In the genomic region with DNA sequence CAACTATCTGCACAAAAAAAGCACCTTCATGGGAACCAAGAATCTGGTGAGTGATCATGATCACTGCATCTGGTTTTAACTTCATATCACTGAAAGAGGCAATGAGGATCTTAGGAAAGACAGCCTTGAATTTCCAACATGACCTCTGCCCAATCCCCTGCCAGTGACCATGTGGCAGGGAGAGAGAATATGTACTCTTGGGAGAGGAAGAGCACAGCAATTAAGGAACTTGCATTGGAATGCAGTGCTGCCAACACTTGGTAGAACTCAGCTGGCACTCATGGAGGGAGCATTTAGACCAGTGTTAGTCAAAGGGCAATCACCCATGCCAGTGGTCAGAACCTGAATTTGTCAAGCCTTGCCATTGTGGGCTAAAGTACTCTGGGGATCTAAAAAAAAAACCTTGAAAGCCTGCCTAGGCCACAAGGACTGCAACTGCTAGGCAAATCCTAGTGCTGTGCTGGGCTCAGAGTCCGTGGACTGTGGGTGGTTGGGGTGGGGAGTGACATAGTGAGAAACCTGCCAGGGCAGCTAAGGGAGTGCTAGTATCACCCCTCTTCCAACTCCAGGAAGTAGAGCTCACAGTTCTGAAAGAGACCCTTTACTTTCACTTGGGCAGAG, we compare ENCODE assay signal across 16 cellular contexts.
"Had no signal": no experiment of that assay in that cellular context is flagged by ENCODE, and none has a peak within 500 bp of the region (broad histone marks: within the 10 kb centered on the region; RNA-seq: fewer than 3 reads in every experiment).

No MANE protein-coding gene starts in this region.

- H3K4me3 ChIP-seq: lung, tibial nerve had no signal

- DNase-seq: activated CD4-positive, alpha-beta T cell treated with anti-CD3 and anti-CD28 coated beads, Interleukin-2, amount 10 ng/mL, durations not matched to agents 7 days and 5 days; activated naive CD4-positive, alpha-beta T cell; anterior cingulate cortex; cerebellar nuclear complex; effector CD8-positive, alpha-beta T cell; foreskin melanocyte; head of caudate nucleus; left cardiac atrium; midbrain; naive B cell; stimulated activated CD4-positive, alpha-beta T cell treated with anti-CD3 and anti-CD28 coated beads, Interleukin-15, amount 100 ng/mL, for 24 hours; stimulated activated CD4-positive, alpha-beta T cell treated with anti-CD3 and anti-CD28 coated beads, Interleukin-4, amount 100 ng/mL, for 1 hour; stimulated activated naive CD4-positive, alpha-beta T cell treated with Interleukin-2 at 50 U/mL for 16 hours; substantia nigra had no signal
